Comparison of ENCODE assay signal across 13 cellular contexts in the genomic region with DNA sequence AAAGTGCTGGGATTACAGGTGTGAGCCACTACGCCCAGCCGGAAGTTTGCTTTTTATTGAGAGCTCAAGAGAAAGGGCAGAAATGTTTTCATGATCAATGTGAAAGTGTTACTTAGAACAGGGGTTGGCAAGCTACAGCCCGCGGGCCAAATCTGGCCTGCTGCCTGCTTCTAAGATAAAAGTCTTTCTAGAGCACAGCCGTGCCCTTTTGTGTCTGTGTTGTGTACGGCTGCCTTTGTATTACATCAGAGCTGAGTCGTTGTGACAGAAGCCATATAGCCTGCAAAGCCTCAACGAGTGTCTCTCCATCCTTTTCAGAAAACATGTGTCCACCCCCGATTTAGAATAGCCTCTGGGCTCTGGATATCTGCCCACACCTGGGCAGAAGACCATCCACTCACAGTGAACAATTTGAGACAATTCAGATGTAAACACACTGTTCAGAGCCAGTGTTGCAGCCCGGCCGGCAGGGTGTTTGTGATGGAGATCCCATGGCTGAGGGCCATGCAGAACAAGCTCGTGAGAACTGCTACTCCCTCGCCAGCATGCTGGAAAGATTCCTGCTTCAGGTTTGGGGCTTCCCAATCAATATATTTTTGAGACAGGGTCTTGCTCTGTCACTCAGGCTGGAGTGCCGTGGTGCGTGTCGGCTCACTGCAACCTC. TPM values are rescaled to one million over a fixed set of nuclear protein-coding genes. Genes with fewer than 3 reads are reported as not detected.
DNase-seq lines count a peak whose midpoint lies in the region; ATAC-seq, FAIRE-seq and TF ChIP-seq lines count a peak whose summit lies in the region.
"Had no signal": no experiment of that assay in that cellular context is flagged by ENCODE, and none has a peak within 500 bp of the region (broad histone marks: within the 10 kb centered on the region; RNA-seq: fewer than 3 reads in every experiment).

No MANE protein-coding gene starts in this region.

- no peak overlapping the region for H3K4me2 ChIP-seq in GM12878 (ENCODE audit: control insufficient read depth, insufficient read depth)

- DNase-seq in NCI-H146 (lab: John Stamatoyannopoulos, UW) (peak; percentile 18), NCI-H146 treated with DMSO at 0.1 percent for 48 hours (lab: John Stamatoyannopoulos, UW; ENCODE audit: unreplicated experiment) (no peak), NCI-H774 (lab: John Stamatoyannopoulos, UW) (peak; percentile 26), GM12878 (ENCODE audit: low read depth, low spot score) (no peak), mucosa of gallbladder (ENCODE audit: low spot score) (peak; percentile 65), SK-N-DZ (ENCODE audit: low spot score) (no peak)
- DNase-seq: 8988T, NCI-H524 treated with DMSO at 0.1 percent for 48 hours, T1000 had no signal

- intact Hi-C loops in GM12878 (cut with micrococcal nuclease; ENCODE audit: unreplicated experiment) = no loop called here

- no peak overlapping the region for H3K4me3 ChIP-seq in GM12878

- TF ChIP-seq EP300 in GM12878 (IDR thresholded peaks at IDR 0.05; ENCODE audit: borderline replicate concordance in 1 of 2, control insufficient read depth in 1 of 2, low read depth in 2 of 2, low read length in 2 of 2) = no peak

- no peak overlapping the region for H3K9ac ChIP-seq in GM12878 (ENCODE audit: control insufficient read depth, insufficient read depth, low read length)

- H3K27ac ChIP-seq in GM12878 (ENCODE audit: control insufficient read depth, insufficient read depth) = no peak overlapping the region
- H3K27ac ChIP-seq: esophagus muscularis mucosa had no signal

- no peaks in the 10 kb centered on the region for H3K36me3 ChIP-seq in GM12878 (ENCODE audit: control insufficient read depth in 2 of 2, insufficient read depth in 2 of 2, low read length in 1 of 2)
- H3K36me3 ChIP-seq: esophagus muscularis mucosa had no signal

- SMC1A ChIA-PET in GM12878 (lab: Charles Lee; ENCODE audit: uncharacterized antibody, unreplicated experiment) = interaction anchor here (1.0 to 1.2 kb wide), 3 partner anchors 23 to 53 kb away, joined by 3 to 9 read pairs (median 7); no protein-coding TSS in a partner anchor

- TF ChIP-seq CTCF in GM12878 (IDR thresholded peaks at IDR 0.05 in 2 of 3, conservative IDR thresholded peaks at IDR 0.05 in 1 of 3; ENCODE audit: control insufficient read depth in 2 of 3, extremely low read depth in 1 of 3, insufficient read depth in 1 of 3, low read depth in 3 of 3, low read length in 3 of 3) = no peak

- POLR2A ChIA-PET in GM12878 (lab: Charles Lee) = interaction anchor here (0.9 kb wide), 1 partner anchor 53 kb away, joined by 3 read pairs; no protein-coding TSS in a partner anchor

- H4K20me1 ChIP-seq in GM12878 (ENCODE audit: control insufficient read depth, insufficient read depth) = no peaks in the 10 kb centered on the region

- no peaks in the 10 kb centered on the region for H3K4me1 ChIP-seq in GM12878 (ENCODE audit: control insufficient read depth, insufficient read depth, low read length)

- WGBS in GM12878 (ENCODE audit: insufficient coverage, insufficient replicate concordance, low lambda C conversion rate, missing lambda C conversion rate) = 73% methylated on average over 16 of the region's 16 CpGs

- H3K9me3 ChIP-seq in GM12878 (replicated peaks; ENCODE audit: control insufficient read depth, insufficient read depth, low read length) = no peaks in the 10 kb centered on the region
- H3K9me3 ChIP-seq: esophagus muscularis mucosa had no signal

- BruUV-seq in GM12878 (replicated peaks; lab: Mats Ljungman, UMichigan) = no TSS peak

- no peak for TF ChIP-seq RAD21 in GM12878 (IDR thresholded peaks at IDR 0.05; ENCODE audit: insufficient read depth, low read depth, low read length)

- in situ Hi-C loops in GM12878 (cut with MboI) = no loop called here

- no peak for ATAC-seq in GM12878
- no peak for ATAC-seq in HG02571 (IDR thresholded peaks at IDR 0.05; ENCODE audit: unreplicated experiment)
- no peak for ATAC-seq in GM21825 (IDR thresholded peaks at IDR 0.05; ENCODE audit: unreplicated experiment)

- TF ChIP-seq POLR2A in GM12878 (IDR thresholded peaks at IDR 0.05; ENCODE audit: low read depth, low read length) = no peak

- CTCF ChIA-PET in GM12878 (lab: Yijun Ruan, JAX) = interaction anchor here (0.6 to 1.3 kb wide), 14 partner anchors 10 to 203 kb away, joined by 3 to 29 read pairs (median 3); no protein-coding TSS in a partner anchor

- H3K79me2 ChIP-seq in GM12878 (ENCODE audit: control insufficient read depth, insufficient read depth, low read length) = no peaks in the 10 kb centered on the region

- H2AFZ ChIP-seq in GM12878 (ENCODE audit: control insufficient read depth, low read depth, low read length) = no peak overlapping the region; the same call in 1 of the 2 replicates

- no peaks in the 10 kb centered on the region; a peak in 1 of 4 replicates for H3K27me3 ChIP-seq in GM12878 (replicated peaks in 1 of 2; ENCODE audit: control insufficient read depth in 2 of 2, insufficient read depth in 2 of 2, low read length in 1 of 2)
- H3K27me3 ChIP-seq: esophagus muscularis mucosa had no signal

- FAIRE-seq in GM12878 (lab: Jason Lieb, UNC) = peak; percentile 23

- RAD21 ChIA-PET in GM12878 (lab: Charles Lee; ENCODE audit: unreplicated experiment) = interaction anchor here (0.7 to 1.8 kb wide), 2 partner anchors 51 to 53 kb away, joined by 3 to 7 read pairs; no protein-coding TSS in a partner anchor

TF ChIP-seq in GM12878, 131 proteins besides CTCF, POLR2A, EP300 and RAD21:
- TF ChIP-seq SRF (IDR thresholded peaks at IDR 0.05; ENCODE audit: low read depth in 2 of 2, low read length in 2 of 2) = no peak

RNA-seq across cellular contexts. Expression of a gene that starts 28.8 kb away (rescaled TPM):
- 0.19 TPM in 1 of 2 replicates, not detected in the other for total RNA-seq in GM12878 (2013; cell fraction: nucleolus; rRNA removed)
- not detected in 2 replicates for total RNA-seq in GM12878 (2014; rRNA removed)
- total RNA-seq in GM12878 (2014; rRNA removed; fragmentation: Illumina TruSeq; extraction: Trizol) = not detected in 2 replicates
- total RNA-seq in GM12878 (2021) = not detected in 2 replicates
- not detected for polyA plus RNA-seq in GM12878 (2011; ENCODE audit: low read depth)
- polyA plus RNA-seq in GM12878 (2011; rRNA removed) = 0.09 and 0.12 TPM in 2 replicates
- polyA plus RNA-seq in GM12878 (2011; cell fraction: cytosol; rRNA removed) = 0.10 and 0.18 TPM in 2 replicates
- 0.20 and 0.24 TPM in 2 replicates for polyA plus RNA-seq in GM12878 (2011; cell fraction: nucleus; rRNA removed)
- polyA plus RNA-seq in GM12878 (2012) = 0.18 and 0.24 TPM in 2 replicates
- polyA plus RNA-seq in GM12878 (2014; fragmentation: Illumina TruSeq; extraction: Trizol) = 0.03 TPM in 1 of 2 replicates, not detected in the other
- not detected for polyA plus RNA-seq in GM12878 (2014; fragmentation: Nextera tagmentation; extraction: Ambion mirVana)
- polyA plus RNA-seq in GM12878 (2014; rRNA removed) = 0.04 TPM in 1 of 2 replicates, not detected in the other
- polyA plus RNA-seq in GM12878 (2016; fragmentation: Nextera tagmentation; extraction: Ambion mirVana) = under 1 TPM; 0.06 to 0.08 TPM
- polyA minus RNA-seq in GM12878 (2011; rRNA and poly(A)+ RNA removed) = not detected in 2 replicates
- not detected in 2 replicates for polyA minus RNA-seq in GM12878 (2011; cell fraction: cytosol; rRNA and poly(A)+ RNA removed)
- 0.12 and 0.29 TPM in 2 replicates for polyA minus RNA-seq in GM12878 (2011; cell fraction: nucleus; rRNA and poly(A)+ RNA removed)
- total RNA-seq in mucosa of gallbladder = 0.98 TPM
- 0.14 TPM in 1 of 2 replicates, not detected in the other for polyA plus RNA-seq in SK-N-DZ (2014; cell fraction: cytosol; rRNA removed)
- polyA plus RNA-seq in SK-N-DZ (2014; cell fraction: nucleus; rRNA removed) = not detected in 2 replicates
- total RNA-seq: HT1080 had no signal

RNA-seq across cellular contexts. Expression of a gene that starts 29.4 kb away (rescaled TPM):
- 0.71 and 0.95 TPM in 2 replicates for total RNA-seq in GM12878 (2013; cell fraction: nucleolus; rRNA removed)
- 0.68 and 0.82 TPM in 2 replicates for total RNA-seq in GM12878 (2014; rRNA removed)
- 0.69 and 1.0 TPM in 2 replicates for total RNA-seq in GM12878 (2014; rRNA removed; fragmentation: Illumina TruSeq; extraction: Trizol)
- 1.6 and 2.1 TPM in 2 replicates for total RNA-seq in GM12878 (2021)
- polyA plus RNA-seq in GM12878 (2011; ENCODE audit: low read depth) = 0.72 TPM
- polyA plus RNA-seq in GM12878 (2011; rRNA removed) = 0.19 and 0.72 TPM in 2 replicates
- polyA plus RNA-seq in GM12878 (2011; cell fraction: cytosol; rRNA removed) = 1.5 and 1.6 TPM in 2 replicates
- polyA plus RNA-seq in GM12878 (2011; cell fraction: nucleus; rRNA removed) = 1.0 and 1.2 TPM in 2 replicates
- 1.0 and 2.1 TPM in 2 replicates for polyA plus RNA-seq in GM12878 (2012)
- polyA plus RNA-seq in GM12878 (2014; fragmentation: Illumina TruSeq; extraction: Trizol) = 0.25 and 1.0 TPM in 2 replicates
- polyA plus RNA-seq in GM12878 (2014; fragmentation: Nextera tagmentation; extraction: Ambion mirVana) = 1 to 10 TPM in 1 of 2 experiments, under 1 TPM in 1; 0.71 to 1.2 TPM
- polyA plus RNA-seq in GM12878 (2014; rRNA removed) = 0.60 and 0.73 TPM in 2 replicates
- 1 to 10 TPM; 1.6 to 2.9 TPM for polyA plus RNA-seq in GM12878 (2016; fragmentation: Nextera tagmentation; extraction: Ambion mirVana)
- polyA minus RNA-seq in GM12878 (2011; rRNA and poly(A)+ RNA removed) = 0.46 and 0.73 TPM in 2 replicates
- 0.53 and 0.73 TPM in 2 replicates for polyA minus RNA-seq in GM12878 (2011; cell fraction: cytosol; rRNA and poly(A)+ RNA removed)
- polyA minus RNA-seq in GM12878 (2011; cell fraction: nucleus; rRNA and poly(A)+ RNA removed) = 0.24 and 0.48 TPM in 2 replicates
- total RNA-seq in mucosa of gallbladder = 10.4 TPM
- polyA plus RNA-seq in SK-N-DZ (2014; cell fraction: cytosol; rRNA removed) = 1.3 and 3.0 TPM in 2 replicates
- 0.60 and 0.62 TPM in 2 replicates for polyA plus RNA-seq in SK-N-DZ (2014; cell fraction: nucleus; rRNA removed)

Comparison
In these comparisons a context has a peak if more than half of its experiments do, and no peak if none do; other contexts are left out.
1. DNase-seq: peak in NCI-H146 (single experiment), NCI-H774 (single experiment) and mucosa of gallbladder (single experiment); none in NCI-H146 treated with DMSO at 0.1 percent for 48 hours (single experiment), GM12878 (single experiment) and SK-N-DZ (single experiment).